8 cellular contexts compared by ENCODE assay signal in genomic region chr6:37353761-37354525, GRCh38. TPM values are rescaled to one million over a fixed set of nuclear protein-coding genes. Genes with fewer than 3 reads are reported as not detected.
DNase-seq lines count a peak whose midpoint lies in the region; ATAC-seq and TF ChIP-seq lines count a peak whose summit lies in the region.

RNF8 (plus strand) TSS chr6:37353983; CDS start chr6:37354165, 182 bp downstream.

- H3K9me3 Mint-ChIP-seq in stimulated activated naive CD8-positive, alpha-beta T cell treated with anti-CD3 and anti-CD28 coated beads, Interleukin-15, amount 100 ng/mL, for 72 hours = no peaks in the 10 kb centered on the region

- H3K36me3 ChIP-seq in Loucy (ENCODE audit: insufficient read depth, low read length) (no peaks in the 10 kb centered on the region), neural cell (ENCODE audit: insufficient read depth, low read length) (no peaks in the 10 kb centered on the region)

- H3K27ac Mint-ChIP-seq in stimulated activated naive CD8-positive, alpha-beta T cell treated with anti-CD3 and anti-CD28 coated beads, Interleukin-15, amount 100 ng/mL, for 72 hours = peak within 1 kb of the TSS; percentile 93 to 98

- H3K9ac ChIP-seq in Loucy (ENCODE audit: low read depth, low read length, poor library complexity, severe bottlenecking) (peak within 1 kb of the TSS; percentile 89), neural cell (ENCODE audit: low read length) (peak within 1 kb of the TSS; percentile 93)

- H3K27me3 ChIP-seq in Loucy (ENCODE audit: insufficient read depth, low read length, poor library complexity, severe bottlenecking) (no peaks in the 10 kb centered on the region), neural cell (ENCODE audit: insufficient read depth, low read depth, low read length) (no peaks in the 10 kb centered on the region)

- peak; percentile 97 for ATAC-seq in stimulated activated naive CD8-positive, alpha-beta T cell treated with anti-CD3 and anti-CD28 coated beads, Interleukin-15, amount 100 ng/mL, for 72 hours

- H3K4me2 ChIP-seq in Loucy (ENCODE audit: low read depth, low read length, poor library complexity, severe bottlenecking) (peak within 1 kb of the TSS; percentile 85), neural cell (ENCODE audit: low read length) (peak within 1 kb of the TSS; percentile 63)

- H3K4me1 Mint-ChIP-seq in stimulated activated naive CD8-positive, alpha-beta T cell treated with anti-CD3 and anti-CD28 coated beads, Interleukin-15, amount 100 ng/mL, for 72 hours = peaks cover 34% of the 10 kb centered on the region

- H3K9me2 ChIP-seq in Loucy (replicated peaks; ENCODE audit: low read depth, low read length) (no peaks in the 10 kb centered on the region), neural cell (ENCODE audit: insufficient read depth, low read length) (no peaks in the 10 kb centered on the region)

- peak within 1 kb of the TSS; percentile 93 for H3K27ac ChIP-seq in neural cell (ENCODE audit: low read length)

- DNase-seq in ELF-1 (ENCODE audit: low read depth, low spot score) = peak; percentile 95
- DNase-seq in H4 (ENCODE audit: low spot score) = peak; percentile 85
- DNase-seq in SIG-M5 (lab: John Stamatoyannopoulos, UW) = peak; percentile 14
- DNase-seq in activated gamma-delta T cell (lab: John Stamatoyannopoulos, UW) = peak; percentile 86
- DNase-seq in fibroblast of villous mesenchyme (ENCODE audit: low read depth) = peak; percentile 85
- DNase-seq in stimulated activated naive CD8-positive, alpha-beta T cell treated with anti-CD3 and anti-CD28 coated beads, Interleukin-15, amount 100 ng/mL, for 72 hours = peak; percentile 89 to 93

- H3K9me3 ChIP-seq in Loucy (ENCODE audit: insufficient read depth, low read depth, low read length) (no peaks in the 10 kb centered on the region), neural cell (ENCODE audit: low read length) (no peaks in the 10 kb centered on the region)

- H3K27me3 Mint-ChIP-seq in stimulated activated naive CD8-positive, alpha-beta T cell treated with anti-CD3 and anti-CD28 coated beads, Interleukin-15, amount 100 ng/mL, for 72 hours = peaks cover 8% of the 10 kb centered on the region

- no peak for TF ChIP-seq EP300 in neural cell (conservative IDR thresholded peaks at IDR 0.05; ENCODE audit: poor library complexity, severe bottlenecking)

- H4K20me1 ChIP-seq in Loucy (ENCODE audit: insufficient read depth, low read length, poor library complexity, severe bottlenecking) (peaks cover 12% of the 10 kb centered on the region), neural cell (ENCODE audit: insufficient read depth) (no peaks in the 10 kb centered on the region)

- H3K79me2 ChIP-seq in Loucy (ENCODE audit: insufficient read depth, low read length) (peaks cover 47% of the 10 kb centered on the region), neural cell (replicated peaks; ENCODE audit: insufficient read depth, low read length) (peaks cover 44% of the 10 kb centered on the region)

- peak within 1 kb of the TSS; percentile 94 to 97 for H3K4me3 Mint-ChIP-seq in stimulated activated naive CD8-positive, alpha-beta T cell treated with anti-CD3 and anti-CD28 coated beads, Interleukin-15, amount 100 ng/mL, for 72 hours

- H2AFZ ChIP-seq in Loucy (ENCODE audit: low read length) (peak within 1 kb of the TSS; percentile 93), neural cell (ENCODE audit: low read depth, low read length) (peak within 1 kb of the TSS; percentile 93)

- TF ChIP-seq RAD21 in neural cell (conservative IDR thresholded peaks at IDR 0.05) = no peak

- H3K4me1 ChIP-seq in Loucy (ENCODE audit: insufficient read depth, low read length, poor library complexity, severe bottlenecking) = peaks cover 35% of the 10 kb centered on the region

- H3K4me3 ChIP-seq in Loucy (ENCODE audit: low read length, poor library complexity, severe bottlenecking) = peak within 1 kb of the TSS; percentile 97
- H3K4me3 ChIP-seq in fibroblast of villous mesenchyme (ENCODE audit: low read depth, low read length) = peak within 1 kb of the TSS; percentile 87
- peak within 1 kb of the TSS; percentile 96 for H3K4me3 ChIP-seq in neural cell (ENCODE audit: low read length)

- TF ChIP-seq CTCF in Loucy (conservative IDR thresholded peaks at IDR 0.05; ENCODE audit: low read length) (no peak), fibroblast of villous mesenchyme (IDR thresholded peaks at IDR 0.05; ENCODE audit: insufficient read depth, low read depth, low read length) (no peak), neural cell (IDR thresholded peaks at IDR 0.05; ENCODE audit: poor library complexity, severe bottlenecking) (no peak)

- H3F3A ChIP-seq in Loucy (ENCODE audit: low read depth) (no peaks in the 10 kb centered on the region), neural cell (ENCODE audit: insufficient read depth, low read length, poor library complexity, severe bottlenecking) (no peaks in the 10 kb centered on the region)

TF ChIP-seq in neural cell, 6 proteins besides CTCF, POLR2A, EP300 and RAD21:
- TF ChIP-seq SMC3 (conservative IDR thresholded peaks at IDR 0.05; ENCODE audit: poor library complexity) (no peak), POLR2AphosphoS5 (IDR thresholded peaks at IDR 0.05) (peak; percentile 87), EZH2 (IDR thresholded peaks at IDR 0.05; ENCODE audit: borderline replicate concordance, insufficient read depth, low read length, poor library complexity, severe bottlenecking) (no peak), TAF1 (IDR thresholded peaks at IDR 0.05; ENCODE audit: low read depth) (no peak), REST (IDR thresholded peaks at IDR 0.05; ENCODE audit: borderline replicate concordance) (peak; percentile 56), MXI1 (conservative IDR thresholded peaks at IDR 0.05; ENCODE audit: poor library complexity, severe bottlenecking) (peak; percentile 51)

RNA-seq across cellular contexts. Expression of gene RNF8, which starts in this region (rescaled TPM):
- total RNA-seq in H4 (2014; rRNA removed; shearing (Covaris generic)) = 31.3 and 37.8 TPM in 2 replicates
- 19.0 and 22.5 TPM in 2 replicates for total RNA-seq in fibroblast of villous mesenchyme
- polyA plus RNA-seq in neural cell = 54.0 and 60.9 TPM in 2 replicates
- polyA minus RNA-seq in neural cell = 44.8 and 61.2 TPM in 2 replicates

Comparison
In these comparisons a context has a peak if more than half of its experiments do, and no peak if none do; other contexts are left out.
1. Peak in every context shown above with its lines: DNase-seq, ATAC-seq, H3K4me3 ChIP-seq and H3K27ac ChIP-seq.
2. DNase-seq: peak in every context shown above with its lines; median percentile 95 in ELF-1; 91 in stimulated activated naive CD8-positive, alpha-beta T cell treated with anti-CD3 and anti-CD28 coated beads, Interleukin-15, amount 100 ng/mL, for 72 hours; 86 in activated gamma-delta T cell; 85 in H4; 85 in fibroblast of villous mesenchyme; 14 in SIG-M5.